21 cellular contexts compared by ENCODE assay signal in genomic region chrX:69229436-69229835, GRCh38.
A peak's percentile ranks its signal among the peaks of the same experiment; 100 is the strongest.
DNase-seq lines count a peak whose midpoint lies in the region; ATAC-seq and TF ChIP-seq lines count a peak whose summit lies in the region.
"Had no signal": no experiment of that assay in that cellular context is flagged by ENCODE, and none has a peak within 500 bp of the region (broad histone marks: within the 10 kb centered on the region; RNA-seq: fewer than 3 reads in every experiment).

No MANE protein-coding gene starts in this region.

- no peak overlapping the region for H3K27ac ChIP-seq in spleen
- H3K27ac ChIP-seq: neutrophil, right lobe of liver, thoracic aorta had no signal

- no peaks in the 10 kb centered on the region for H3K9me3 ChIP-seq in spleen
- H3K9me3 ChIP-seq: neutrophil, right lobe of liver, thoracic aorta had no signal

- H3K36me3 ChIP-seq in spleen: no peaks in the 10 kb centered on the region
- H3K36me3 ChIP-seq: neutrophil, right lobe of liver, thoracic aorta had no signal

- H3K4me3 ChIP-seq in fibroblast of the aortic adventitia (ENCODE audit: low read depth, low read length) (no peak overlapping the region), skeletal muscle cell (ENCODE audit: low read depth, low read length) (no peak overlapping the region), spleen (no peak overlapping the region)
- H3K4me3 ChIP-seq: right lobe of liver, thoracic aorta had no signal

- no peak for TF ChIP-seq POLR2A in spleen (IDR thresholded peaks at IDR 0.05)

- DNase-seq in GM04503 (ENCODE audit: low read depth): peak; percentile 47
- DNase-seq in fibroblast of the aortic adventitia (ENCODE audit: low read depth): peak; percentile 4
- DNase-seq in skeletal muscle cell (ENCODE audit: low read depth): peak; percentile 26
- no peak for DNase-seq in spleen
- DNase-seq in HT-29 (ENCODE audit: low spot score): no peak
- no peak for DNase-seq in SIG-M5 treated with dmso at 0.1 percent for 504 hours (lab: John Stamatoyannopoulos, UW; ENCODE audit: unreplicated experiment)
- DNase-seq: activated CD4-positive, CD25-positive, alpha-beta regulatory T cell; activated effector memory CD4-positive, alpha-beta T cell treated with Interleukin-2 at 50 U/mL for 16 hours; anterior cingulate cortex; foreskin melanocyte; GOT3; MV-4-11; NCI-H748 treated with DMSO at 0.1 percent for 48 hours; right lobe of liver; RPMI8226; stimulated activated CD4-positive, alpha-beta T cell treated with anti-CD3 and anti-CD28 coated beads, Interleukin-4, amount 100 ng/mL, for 1 hour; stimulated activated CD8-positive, alpha-beta memory T cell treated with anti-CD3 and anti-CD28 coated beads, Interleukin-4, amount 100 ng/mL, for 48 hours had no signal

- intact Hi-C loops in spleen (cut with DNase I; ENCODE audit: low total_unique reads): no loop called here

- peak; percentile 45; the same call in 2 of the 3 replicates for ATAC-seq in SK-N-SH treated with all-trans-retinoic acid at 6 μM for 48 hours
- ATAC-seq in GM18873 (IDR thresholded peaks at IDR 0.05; ENCODE audit: low FRiP score, unreplicated experiment): no peak
- ATAC-seq: right lobe of liver had no signal

- peaks cover 0 to 5% (median 0%) of the 10 kb centered on the region in 7 donors for H3K27me3 ChIP-seq in spleen (replicated peaks in 1 of 7)
- H3K27me3 ChIP-seq: neutrophil, right lobe of liver had no signal

- H3K4me1 ChIP-seq in spleen: no peaks in the 10 kb centered on the region
- H3K4me1 ChIP-seq: right lobe of liver had no signal

- TF ChIP-seq CTCF in fibroblast of the aortic adventitia (IDR thresholded peaks at IDR 0.05; ENCODE audit: insufficient read depth, low read length) (no peak), spleen (IDR thresholded peaks at IDR 0.05 in 8 of 11, conservative IDR thresholded peaks at IDR 0.05 in 3 of 11) (no peak)

TF ChIP-seq in SK-N-SH treated with all-trans-retinoic acid at 6 μM for 48 hours, 23 proteins besides CTCF, POLR2A, EP300 and RAD21:
- no peak for TF ChIP-seq ZNF8 (CRISPR knock-in tag; IDR thresholded peaks at IDR 0.05)
- no peak for TF ChIP-seq ZFP30 (CRISPR knock-in tag; IDR thresholded peaks at IDR 0.05)
- no peak for TF ChIP-seq ARNTL (CRISPR knock-in tag; IDR thresholded peaks at IDR 0.05; ENCODE audit: borderline replicate concordance, low read depth)
- TF ChIP-seq, protein P1, sequence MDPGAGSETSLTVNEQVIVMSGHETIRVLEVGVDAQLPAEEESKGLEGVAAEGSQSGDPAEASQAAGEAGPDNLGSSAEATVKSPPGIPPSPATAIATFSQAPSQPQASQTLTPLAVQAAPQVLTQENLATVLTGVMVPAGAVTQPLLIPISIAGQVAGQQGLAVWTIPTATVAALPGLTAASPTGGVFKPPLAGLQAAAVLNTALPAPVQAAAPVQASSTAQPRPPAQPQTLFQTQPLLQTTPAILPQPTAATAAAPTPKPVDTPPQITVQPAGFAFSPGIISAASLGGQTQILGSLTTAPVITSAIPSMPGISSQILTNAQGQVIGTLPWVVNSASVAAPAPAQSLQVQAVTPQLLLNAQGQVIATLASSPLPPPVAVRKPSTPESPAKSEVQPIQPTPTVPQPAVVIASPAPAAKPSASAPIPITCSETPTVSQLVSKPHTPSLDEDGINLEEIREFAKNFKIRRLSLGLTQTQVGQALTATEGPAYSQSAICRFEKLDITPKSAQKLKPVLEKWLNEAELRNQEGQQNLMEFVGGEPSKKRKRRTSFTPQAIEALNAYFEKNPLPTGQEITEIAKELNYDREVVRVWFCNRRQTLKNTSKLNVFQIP (CRISPR knock-in tag; IDR thresholded peaks at IDR 0.05; ENCODE audit: borderline replicate concordance, low read depth): no peak
- no peak for TF ChIP-seq CSDC2 (CRISPR knock-in tag; IDR thresholded peaks at IDR 0.05)
- TF ChIP-seq BACH2 (CRISPR knock-in tag; IDR thresholded peaks at IDR 0.05; ENCODE audit: borderline replicate concordance): no peak

Comparison
In these comparisons a context has a peak if more than half of its experiments do, and no peak if none do; other contexts are left out.
1. DNase-seq: peak in GM04503 (single experiment), fibroblast of the aortic adventitia (single experiment) and skeletal muscle cell (single experiment); none in spleen (single experiment), HT-29 (single experiment) and SIG-M5 treated with dmso at 0.1 percent for 504 hours (single experiment).